ENCODE assay signal across 16 cellular contexts in genomic region chr15:78421241-78421994, GRCh38.
"Had no signal": no experiment of that assay in that cellular context is flagged by ENCODE, and none has a peak within 500 bp of the region (broad histone marks: within the 10 kb centered on the region; RNA-seq: fewer than 3 reads in every experiment).

No MANE protein-coding gene starts in this region.

- H3K27ac Mint-ChIP-seq: dendritic cell treated with granulocyte-macrophage colony-stimulating factor and Interleukin-4, amounts not matched to agents 40 ng/mL and 50 ng/mL, for 4 days; endodermal cell; mesothelial cell of epicardium had no signal

- H3K36me3 Mint-ChIP-seq: immature natural killer cell, mesothelial cell of epicardium had no signal

- H3K4me3 Mint-ChIP-seq: dendritic cell treated with granulocyte-macrophage colony-stimulating factor and Interleukin-4, amounts not matched to agents 40 ng/mL and 50 ng/mL, for 4 days; endodermal cell; immature natural killer cell; mesothelial cell of epicardium had no signal

- H3K36me3 ChIP-seq: ascending aorta, stomach, upper lobe of right lung had no signal

- H3K4me1 ChIP-seq: ascending aorta, foreskin keratinocyte, testis, upper lobe of right lung had no signal

- DNase-seq: activated CD4-positive, alpha-beta T cell treated with anti-CD3 and anti-CD28 coated beads, Interleukin-2, amount 50 U/mL, for 1 hour; activated CD8-positive, alpha-beta memory T cell treated with anti-CD3 and anti-CD28 coated beads for 24 hours; activated naive CD4-positive, alpha-beta T cell; activated T-cell treated with anti-CD3 and anti-CD28 coated beads for 4 hours; endodermal cell; foreskin keratinocyte; head of caudate nucleus; immature natural killer cell; stimulated activated CD4-positive, alpha-beta T cell treated with anti-CD3 and anti-CD28 coated beads, Interleukin-1b, Interleukin-23, amount 100 ng/mL, for 48 hours; stomach; testis; upper lobe of right lung had no signal

- H3K4me3 ChIP-seq: ascending aorta, stomach, testis, upper lobe of right lung had no signal

- H3K27me3 ChIP-seq: ascending aorta, testis, upper lobe of right lung had no signal

- H3K27me3 Mint-ChIP-seq: dendritic cell treated with granulocyte-macrophage colony-stimulating factor and Interleukin-4, amounts not matched to agents 40 ng/mL and 50 ng/mL, for 4 days had no signal

- H3K9me3 Mint-ChIP-seq: dendritic cell treated with granulocyte-macrophage colony-stimulating factor and Interleukin-4, amounts not matched to agents 40 ng/mL and 50 ng/mL, for 4 days; immature natural killer cell had no signal

- H3K9me3 ChIP-seq: ascending aorta, stomach, testis, upper lobe of right lung had no signal

- ATAC-seq: activated CD4-positive, CD25-positive, alpha-beta regulatory T cell treated with anti-CD3 and anti-CD28 coated beads, Interleukin-2, amount 50 U/mL, for 24 hours; foreskin keratinocyte; upper lobe of right lung had no signal

- H3K27ac ChIP-seq: ascending aorta, foreskin keratinocyte, stomach, testis, upper lobe of right lung had no signal
